1 cellular context compared by ENCODE assay signal in genomic region chr10:96243296-96243695, GRCh38.
A peak's percentile ranks its signal among the peaks of the same experiment; 100 is the strongest.
TF ChIP-seq lines count a peak whose summit lies in the region.

No MANE protein-coding gene starts in this region.

TF ChIP-seq in GM12878, 131 proteins besides CTCF, POLR2A, EP300 and RAD21:
- TF ChIP-seq NR2F1 (conservative IDR thresholded peaks at IDR 0.05) (peak; percentile 23; the same call in 1 of the 2 replicates), KAT2A (conservative IDR thresholded peaks at IDR 0.05; ENCODE audit: control insufficient read depth, low read depth, low read length) (no peak)
